ENCODE assay signal across 28 cellular contexts in genomic region chr2:213043566-213043965, GRCh38.
"Had no signal": no experiment of that assay in that cellular context is flagged by ENCODE, and none has a peak within 500 bp of the region (broad histone marks: within the 10 kb centered on the region; RNA-seq: fewer than 3 reads in every experiment).

No MANE protein-coding gene starts in this region.

- DNase-seq: hypothalamus; immature natural killer cell; kidney; left colon; left lung; lower lobe of right lung; mammary epithelial cell; mesenchymal stem cell; naive thymus-derived CD8-positive, alpha-beta T cell; nucleus accumbens; pancreas; posterior cingulate gyrus; retina; right cardiac atrium; stimulated activated CD4-positive, alpha-beta T cell treated with anti-CD3 and anti-CD28 coated beads, Interleukin-12 subunit alpha, Interleukin-12 subunit beta, amount 100 ng/mL, for 4 hours; stimulated activated CD4-positive, alpha-beta T cell treated with anti-CD3 and anti-CD28 coated beads, Interleukin-15, amount 100 ng/mL, for 24 hours; stimulated activated CD4-positive, alpha-beta T cell treated with anti-CD3 and anti-CD28 coated beads, Interleukin-2, amount 100 ng/mL, for 24 hours; stimulated activated CD4-positive, alpha-beta T cell treated with anti-CD3 and anti-CD28 coated beads, Interleukin-4, amount 100 ng/mL, for 1 hour; stimulated activated naive B cell treated with anti-CD40 and anti-IgM and Interleukin-4, amounts not matched to agents 10 μg/mL and 1 μg/mL and 100 μg/mL, for 72 hours; stimulated activated naive CD8-positive, alpha-beta T cell treated with anti-CD3 and anti-CD28 coated beads, Interleukin-15, Interleukin-2, amounts not matched to agents 100 U/mL and 50 U/mL, for 24 hours; stomach; testis; thyroid gland; transverse colon; upper lobe of right lung had no signal

- H3K27ac ChIP-seq: left lung, lower lobe of right lung, pancreas, prostate gland, skin epidermis, stomach, testis, thyroid gland, transverse colon, upper lobe of right lung had no signal

- H3K36me3 ChIP-seq: left lung, lower lobe of right lung, pancreas, prostate gland, thyroid gland, transverse colon, upper lobe of right lung had no signal

- H3K27ac Mint-ChIP-seq: stimulated activated naive B cell treated with anti-CD40 and anti-IgM and Interleukin-4, amounts not matched to agents 10 μg/mL and 1 μg/mL and 100 μg/mL, for 72 hours had no signal

- H3K9me3 ChIP-seq: left lung, lower lobe of right lung, pancreas, prostate gland, stomach, testis, thyroid gland, transverse colon, upper lobe of right lung had no signal

- H3K4me3 Mint-ChIP-seq: immature natural killer cell; naive thymus-derived CD8-positive, alpha-beta T cell; stimulated activated naive B cell treated with anti-CD40 and anti-IgM and Interleukin-4, amounts not matched to agents 10 μg/mL and 1 μg/mL and 100 μg/mL, for 72 hours had no signal

- H3K4me3 ChIP-seq: left lung, lower lobe of right lung, pancreas, prostate gland, skin epidermis, stomach, testis, thyroid gland, transverse colon, upper lobe of right lung had no signal

- H3K9me3 Mint-ChIP-seq: immature natural killer cell had no signal

- H3K27me3 Mint-ChIP-seq: naive thymus-derived CD8-positive, alpha-beta T cell; stimulated activated naive B cell treated with anti-CD40 and anti-IgM and Interleukin-4, amounts not matched to agents 10 μg/mL and 1 μg/mL and 100 μg/mL, for 72 hours had no signal

- H3K27me3 ChIP-seq: left lung, pancreas, stomach, testis, thyroid gland, transverse colon, upper lobe of right lung had no signal

- H3K4me1 ChIP-seq: left lung, lower lobe of right lung, pancreas, prostate gland, stomach, testis, thyroid gland, transverse colon, upper lobe of right lung had no signal

- ATAC-seq: left colon; left lung; lower lobe of right lung; naive thymus-derived CD8-positive, alpha-beta T cell; pancreas; right cardiac atrium; sciatic nerve; stimulated activated naive B cell treated with anti-CD40 and anti-IgM and Interleukin-4, amounts not matched to agents 10 μg/mL and 1 μg/mL and 100 μg/mL, for 72 hours; stimulated activated naive CD8-positive, alpha-beta T cell treated with anti-CD3 and anti-CD28 coated beads, Interleukin-15, Interleukin-2, amounts not matched to agents 100 U/mL and 50 U/mL, for 24 hours; upper lobe of right lung had no signal
